Comparison of ENCODE assay signal across 25 cellular contexts in genomic region chrX:17627026-17627425, GRCh38.
"Had no signal": no experiment of that assay in that cellular context is flagged by ENCODE, and none has a peak within 500 bp of the region (broad histone marks: within the 10 kb centered on the region; RNA-seq: fewer than 3 reads in every experiment).

No MANE protein-coding gene starts in this region.

- H3K36me3 ChIP-seq: MG63, SJSA1 had no signal

- DNase-seq: IMR-90, Karpas-422, KG1, MG63, NCI-H1092, NCI-H1105 treated with DMSO at 0.1 percent for 48 hours, NCI-H1417 treated with DMSO at 0.1 percent for 48 hours, NCI-H146, NCI-H1694 treated with DMSO at 0.1 percent for 48 hours, NCI-H1930, NCI-H2081, NCI-H2107, NCI-H2227 treated with DMSO at 0.1 percent for 48 hours, NCI-H446, NCI-H510A, NCI-H524 treated with DMSO at 0.1 percent for 48 hours, NCI-H69, NCI-H774, Right ventricle myocardium superior, RPMI8226, SIG-M5 had no signal

- H3K4me3 ChIP-seq: MG63, SJSA1, SK-N-MC had no signal

- H3K9me3 ChIP-seq: MG63, SJSA1 had no signal

- H3K27ac ChIP-seq: SJSA1, SK-N-MC had no signal

- ATAC-seq: HepG2 had no signal

- H3K27me3 ChIP-seq: MG63, SJSA1 had no signal

- FAIRE-seq: HepG2, RCC 7860 had no signal
